ENCODE assay signal across 8 cellular contexts in genomic region chr9:87678650-87679355, GRCh38. TPM values are rescaled to one million over a fixed set of nuclear protein-coding genes. Genes with fewer than 3 reads are reported as not detected.
DNase-seq lines count a peak whose midpoint lies in the region; ATAC-seq, FAIRE-seq and TF ChIP-seq lines count a peak whose summit lies in the region.

No MANE protein-coding gene starts in this region.

- in situ Hi-C loops in HepG2 (cut with HindIII; ENCODE audit: extremely low pct_ligation_motif_present, low pct_unique_long_range_greater_than_20kb) = loop anchor here (5.0 kb wide), 1 partner anchor 133 kb away; no protein-coding TSS in a partner anchor

- H3K36me3 ChIP-seq in SJCRH30 = peaks cover 7% of the 10 kb centered on the region; the same call in 1 of the 2 replicates
- H3K36me3 ChIP-seq in HepG2 (replicated peaks in 1 of 2; ENCODE audit: control insufficient read depth in 1 of 2, insufficient read depth in 2 of 2, low read length in 2 of 2) = peaks cover 13 to 31% of the 10 kb centered on the region in 2 experiments
- peaks cover 5 to 7% of the 10 kb centered on the region in 2 donors for H3K36me3 ChIP-seq in thyroid gland

- TF ChIP-seq CTCF in coronary artery (IDR thresholded peaks at IDR 0.05) (peak; percentile 74), HepG2 (CRISPR knock-in tag; IDR thresholded peaks at IDR 0.05) (peak; percentile 78), thyroid gland (IDR thresholded peaks at IDR 0.05) (peak; percentile 54 to 77 (median 66))

- peak; percentile 80 for ATAC-seq in HepG2
- no peak for ATAC-seq in HG02759 (IDR thresholded peaks at IDR 0.05; ENCODE audit: unreplicated experiment)

- H3K9me3 ChIP-seq in SJCRH30 (replicated peaks) = no peaks in the 10 kb centered on the region
- no peaks in the 10 kb centered on the region for H3K9me3 ChIP-seq in HepG2 (ENCODE audit: low read length)
- no peaks in the 10 kb centered on the region for H3K9me3 ChIP-seq in thyroid gland

- no peaks in the 10 kb centered on the region for H4K20me1 ChIP-seq in HepG2 (ENCODE audit: insufficient read depth, low read length)

- no TSS peak for BruUV-seq in HepG2 (replicated peaks; lab: Mats Ljungman, UMichigan)

- POLR2A ChIA-PET in HepG2 (lab: Yijun Ruan, JAX) = no interaction called here

- TF ChIP-seq POLR2A in HepG2 (IDR thresholded peaks at IDR 0.05; ENCODE audit: insufficient read depth in 1 of 2, low read depth in 2 of 2, low read length in 2 of 2) = no peak
- no peak for TF ChIP-seq POLR2A in thyroid gland (IDR thresholded peaks at IDR 0.05)

- H3K4me1 ChIP-seq in SJCRH30 (no peaks in the 10 kb centered on the region), HepG2 (ENCODE audit: insufficient read depth, low read length) (no peaks in the 10 kb centered on the region), thyroid gland (peaks cover 11 to 20% of the 10 kb centered on the region in 2 donors)

- no peak overlapping the region for H2AFZ ChIP-seq in HepG2 (ENCODE audit: low read length)

- 0 out of 2 replicates have a peak, but pooled peaks have one; percentile 36 for TF ChIP-seq RAD21 in HepG2 (CRISPR knock-in tag; IDR thresholded peaks at IDR 0.05)

- H3K27ac ChIP-seq in SJCRH30 (no peak overlapping the region), coronary artery (no peak overlapping the region), HepG2 (ENCODE audit: extremely low read length, insufficient read depth, low read length) (no peak overlapping the region), thyroid gland (no peak overlapping the region)

- H3K9ac ChIP-seq in HepG2 (ENCODE audit: insufficient read depth, low read depth, low read length) = no peak overlapping the region

- no peak overlapping the region for H3K4me2 ChIP-seq in HepG2 (ENCODE audit: low read depth, low read length)

- H3K79me2 ChIP-seq in HepG2 (ENCODE audit: insufficient read depth, low read length) = no peaks in the 10 kb centered on the region

- H3K4me3 ChIP-seq in Jurkat, Clone E6-1 (ENCODE audit: low read length) = no peak overlapping the region
- H3K4me3 ChIP-seq in SJCRH30 (no peak overlapping the region), coronary artery (no peak overlapping the region), HepG2 (replicated peaks in 1 of 3; ENCODE audit: insufficient read depth in 1 of 3, low read depth in 2 of 3, low read length in 3 of 3) (no peak overlapping the region), thyroid gland (replicated peaks in 1 of 3) (no peak overlapping the region)

- intact Hi-C loops in HepG2 (cut with micrococcal nuclease; ENCODE audit: unreplicated experiment) = loop anchor here (1.0 kb wide), 1 partner anchor 134 kb away; no protein-coding TSS in a partner anchor
- intact Hi-C loops in thyroid gland (cut with DNase I) = loop anchor here (5.0 kb wide), 1 partner anchor 133 kb away; no protein-coding TSS in a partner anchor

- CTCF ChIA-PET in HepG2 (lab: Yijun Ruan, JAX; ENCODE audit: low intra/inter-chr PET ratio, low total read pairs) = interaction anchor here (0.7 to 5.5 kb wide), 3 partner anchors 50 to 342 kb away, joined by 3 to 25 read pairs (median 3); no protein-coding TSS in a partner anchor

- peak; percentile 1 to 58 for DNase-seq in NCI-H446 (lab: John Stamatoyannopoulos, UW)
- DNase-seq in NCI-H446 treated with DMSO at 0.1 percent for 48 hours (lab: John Stamatoyannopoulos, UW) = no peak
- DNase-seq in Jurkat, Clone E6-1 (ENCODE audit: low read depth, low spot score) = peak; percentile 9
- DNase-seq in SJCRH30 = peak; percentile 66 to 88
- DNase-seq in coronary artery (ENCODE audit: low spot score) = peak; percentile 69
- peak; percentile 64 for DNase-seq in HepG2 (ENCODE audit: low spot score)
- peak; percentile 41 to 47 for DNase-seq in thyroid gland

- TF ChIP-seq EP300 in HepG2 (IDR thresholded peaks at IDR 0.05; ENCODE audit: low read depth in 2 of 2, low read length in 2 of 2) = no peak
- no peak for TF ChIP-seq EP300 in HepG2 (CRISPR knock-in tag; IDR thresholded peaks at IDR 0.05; ENCODE audit: borderline replicate concordance)

- peak; percentile 87 for FAIRE-seq in HepG2 (lab: Jason Lieb, UNC)

- 78% methylated on average over 9 of the region's 9 CpGs for WGBS in HepG2 (ENCODE audit: low lambda C conversion rate)
- 77 to 82% methylated on average over 6 to 9 of the region's 9 CpGs for WGBS in thyroid gland, 2 donors

- H3K27me3 ChIP-seq in SJCRH30 = no peaks in the 10 kb centered on the region
- H3K27me3 ChIP-seq in HepG2 (ENCODE audit: control insufficient read depth in 1 of 2, insufficient read depth in 2 of 2, low read length in 2 of 2) = no peaks in the 10 kb centered on the region
- H3K27me3 ChIP-seq in thyroid gland = no peaks in the 10 kb centered on the region

TF ChIP-seq in HepG2, 621 proteins besides CTCF, POLR2A, EP300 and RAD21 (continues in another document):
- 0 out of 2 replicates have a peak, but pooled peaks have one; percentile 25 for TF ChIP-seq TGIF2 (CRISPR knock-in tag; IDR thresholded peaks at IDR 0.05)
- no peak for TF ChIP-seq SMARCE1 (IDR thresholded peaks at IDR 0.05; ENCODE audit: borderline replicate concordance)
- no peak for TF ChIP-seq NCOA1 (CRISPR knock-in tag; IDR thresholded peaks at IDR 0.05)
- TF ChIP-seq CREM (IDR thresholded peaks at IDR 0.05) = no peak
- TF ChIP-seq CREM (CRISPR knock-in tag; IDR thresholded peaks at IDR 0.05) = no peak
- no peak for TF ChIP-seq ZNF749 (CRISPR knock-in tag; IDR thresholded peaks at IDR 0.05; ENCODE audit: borderline replicate concordance)
- no peak for TF ChIP-seq REST (IDR thresholded peaks at IDR 0.05; ENCODE audit: borderline replicate concordance in 1 of 2, low read depth in 1 of 2, low read length in 2 of 2)
- no peak for TF ChIP-seq PHF20 (CRISPR knock-in tag; IDR thresholded peaks at IDR 0.05)
- no peak for TF ChIP-seq KAT8 (CRISPR knock-in tag; IDR thresholded peaks at IDR 0.05)
- peak; percentile 76 for TF ChIP-seq STAG1 (CRISPR knock-in tag; IDR thresholded peaks at IDR 0.05)
- no peak for TF ChIP-seq CHCHD3 (CRISPR knock-in tag; IDR thresholded peaks at IDR 0.05)
- no peak for TF ChIP-seq KLF12 (CRISPR knock-in tag; IDR thresholded peaks at IDR 0.05; ENCODE audit: borderline replicate concordance)
- peak; percentile 78 for TF ChIP-seq SMC3 (IDR thresholded peaks at IDR 0.05; ENCODE audit: low read length)
- TF ChIP-seq SSRP1 (CRISPR knock-in tag; IDR thresholded peaks at IDR 0.05) = 0 out of 2 replicates have a peak, but pooled peaks have one; percentile 27
- TF ChIP-seq SAFB2 (CRISPR knock-in tag; IDR thresholded peaks at IDR 0.05; ENCODE audit: borderline replicate concordance, low read depth) = no peak
- no peak for TF ChIP-seq ZFP90 (CRISPR knock-in tag; IDR thresholded peaks at IDR 0.05; ENCODE audit: borderline replicate concordance)

RNA-seq across cellular contexts. Expression of gene CTSL, which starts 47.1 kb away (rescaled TPM):
- not detected for polyA plus RNA-seq in Jurkat, Clone E6-1 (2012; ENCODE audit: insufficient read depth, insufficient read length)
- 31.1 and 32.2 TPM in 2 replicates for total RNA-seq in SJCRH30 (2014; rRNA removed; shearing (Covaris generic))
- 40.0 and 78.1 TPM in 2 replicates for total RNA-seq in HepG2 (2016; rRNA removed; fragmentation: Illumina TruSeq; extraction: Trizol)
- 3.8 and 5.8 TPM in 2 replicates for total RNA-seq in HepG2 (2016; cell fraction: cytosol; rRNA removed; fragmentation: Illumina TruSeq; extraction: Trizol; ENCODE audit: low read depth)
- total RNA-seq in HepG2 (2016; cell fraction: insoluble cytoplasmic fraction; rRNA removed; fragmentation: Illumina TruSeq; extraction: Trizol) = 40.5 and 78.7 TPM in 2 replicates
- 8.0 and 8.5 TPM in 2 replicates for total RNA-seq in HepG2 (2016; cell fraction: membrane; rRNA removed; fragmentation: Illumina TruSeq; extraction: Trizol)
- 52.9 and 63.4 TPM in 2 replicates for total RNA-seq in HepG2 (2016; cell fraction: nucleus; rRNA removed; fragmentation: Illumina TruSeq; extraction: Trizol)
- 83.8 and 113 TPM in 2 replicates for polyA plus RNA-seq in HepG2 (2011; rRNA removed)
- polyA plus RNA-seq in HepG2 (2011; cell fraction: cytosol; rRNA removed) = 73.7 and 84.1 TPM in 2 replicates
- polyA plus RNA-seq in HepG2 (2011; cell fraction: nucleus; rRNA removed) = 20.1 and 27.7 TPM in 2 replicates
- polyA plus RNA-seq in HepG2 (2012) = 48.9 and 56.9 TPM in 2 replicates
- polyA plus RNA-seq in HepG2 (2016; cell fraction: cytosol; fragmentation: Illumina TruSeq; extraction: Trizol; ENCODE audit: low read depth) = 4.8 and 5.2 TPM in 2 replicates
- polyA plus RNA-seq in HepG2 (2016; cell fraction: insoluble cytoplasmic fraction; fragmentation: Illumina TruSeq; extraction: Trizol; ENCODE audit: low read depth) = 36.0 and 42.5 TPM in 2 replicates
- 5.3 and 5.5 TPM in 2 replicates for polyA plus RNA-seq in HepG2 (2016; cell fraction: membrane; fragmentation: Illumina TruSeq; extraction: Trizol; ENCODE audit: low read depth)
- 85.9 and 86.3 TPM in 2 replicates for polyA plus RNA-seq in HepG2 (2016; cell fraction: nucleus; fragmentation: Illumina TruSeq; extraction: Trizol; ENCODE audit: insufficient read depth, low read depth)
- polyA minus RNA-seq in HepG2 (2011; rRNA and poly(A)+ RNA removed; ENCODE audit: low replicate concordance) = 18.9 and 34.3 TPM in 2 replicates
- 21.2 and 31.1 TPM in 2 replicates for polyA minus RNA-seq in HepG2 (2011; cell fraction: cytosol; rRNA and poly(A)+ RNA removed)
- 11.2 and 15.9 TPM in 2 replicates for polyA minus RNA-seq in HepG2 (2011; cell fraction: nucleus; rRNA and poly(A)+ RNA removed)
- total RNA-seq in thyroid gland = 100 to 1,000 TPM in 3 of 4 donors, 10 to 100 TPM in 1; 62.0 to 172 (median 112) TPM
